In the genomic region with DNA sequence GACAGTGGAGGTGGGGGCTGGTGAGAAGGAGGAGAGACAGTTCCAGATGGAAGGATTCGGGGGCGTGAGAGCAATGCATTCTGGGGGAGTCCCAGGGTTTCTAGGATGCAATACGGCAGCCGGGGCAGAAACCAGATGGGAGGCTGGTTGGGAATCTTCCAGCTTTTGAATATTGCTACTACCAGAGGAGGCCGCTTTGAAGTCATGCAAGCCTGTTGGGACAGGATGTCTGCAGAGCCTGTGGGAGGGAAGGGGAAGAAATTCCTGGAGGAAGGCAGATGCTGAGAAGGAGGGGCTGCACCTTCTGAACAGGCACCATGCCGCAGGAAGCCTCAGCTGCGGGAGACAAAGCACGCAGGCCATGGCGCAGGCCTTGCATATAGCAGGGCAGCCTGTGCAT, we compare ENCODE assay signal across 23 cellular contexts.
DNase-seq lines count a peak whose midpoint lies in the region; ATAC-seq and TF ChIP-seq lines count a peak whose summit lies in the region.
"Had no signal": no experiment of that assay in that cellular context is flagged by ENCODE, and none has a peak within 500 bp of the region (broad histone marks: within the 10 kb centered on the region; RNA-seq: fewer than 3 reads in every experiment).

No MANE protein-coding gene starts in this region.

- H3K27ac Mint-ChIP-seq in activated T-cell treated with anti-CD3 and anti-CD28 coated beads, Interleukin-2, amount 50 U/mL, for 72 hours: no peak overlapping the region
- H3K27ac Mint-ChIP-seq: activated naive CD8-positive, alpha-beta T cell; activated T-helper 2 cell treated with anti-CD3 and anti-CD28 coated beads, Interferon-gamma antibody, Interleukin-2, Interleukin-4, amounts not matched to agents 10 μg/mL and 5 μg/mL and 100 μg/mL, durations not matched to agents 14 hours and 24 hours and 36 hours; T-helper 17 cell had no signal

- H3K4me1 Mint-ChIP-seq in activated T-cell treated with anti-CD3 and anti-CD28 coated beads, Interleukin-2, amount 50 U/mL, for 72 hours (ENCODE audit: low read depth): peaks cover 26% of the 10 kb centered on the region

- H3K36me3 ChIP-seq in HUES6 (ENCODE audit: control insufficient read depth, insufficient read depth, low read length): no peaks in the 10 kb centered on the region
- H3K36me3 ChIP-seq in psoas muscle (ENCODE audit: insufficient read depth in 1 of 2, low read depth in 1 of 2): no peaks in the 10 kb centered on the region
- H3K36me3 ChIP-seq: left lung, WERI-Rb-1 had no signal

- peaks cover 52% of the 10 kb centered on the region for H3K27me3 Mint-ChIP-seq in activated T-cell treated with anti-CD3 and anti-CD28 coated beads, Interleukin-2, amount 50 U/mL, for 72 hours (ENCODE audit: low read depth)

- H3K36me3 Mint-ChIP-seq in activated T-cell treated with anti-CD3 and anti-CD28 coated beads, Interleukin-2, amount 50 U/mL, for 72 hours (ENCODE audit: insufficient read depth in 2 of 2): no peaks in the 10 kb centered on the region
- H3K36me3 Mint-ChIP-seq: activated naive CD8-positive, alpha-beta T cell had no signal

- peak overlapping the region; percentile 11 for H3K9ac ChIP-seq in HUES6 (ENCODE audit: low read length)

- 68 to 76% (median 73%) methylated on average over 9 of the region's 9 CpGs for WGBS in psoas muscle, 3 donors

- H3K9me3 Mint-ChIP-seq in activated T-cell treated with anti-CD3 and anti-CD28 coated beads, Interleukin-2, amount 50 U/mL, for 72 hours: no peaks in the 10 kb centered on the region
- H3K9me3 Mint-ChIP-seq: activated T-helper 2 cell treated with anti-CD3 and anti-CD28 coated beads, Interferon-gamma antibody, Interleukin-2, Interleukin-4, amounts not matched to agents 10 μg/mL and 5 μg/mL and 100 μg/mL, durations not matched to agents 14 hours and 24 hours and 36 hours had no signal

- no peak overlapping the region for H3K4me3 ChIP-seq in HUES6 (ENCODE audit: low read depth, low read length)
- H3K4me3 ChIP-seq in psoas muscle: no peak overlapping the region
- H3K4me3 ChIP-seq: coronary artery, left lung, skin epidermis, tibial nerve had no signal

- no peak overlapping the region for H3K4me3 Mint-ChIP-seq in activated T-cell treated with anti-CD3 and anti-CD28 coated beads, Interleukin-2, amount 50 U/mL, for 72 hours
- H3K4me3 Mint-ChIP-seq: activated naive CD8-positive, alpha-beta T cell; T-helper 17 cell had no signal

- H3K27ac ChIP-seq in HUES6 (ENCODE audit: low read depth, low read length): no peak overlapping the region
- peak overlapping the region; percentile 1 for H3K27ac ChIP-seq in substantia nigra (ENCODE audit: low read depth, low read length, poor library complexity, severe bottlenecking)
- H3K27ac ChIP-seq in psoas muscle: no peak overlapping the region
- H3K27ac ChIP-seq: coronary artery, left lung, skin epidermis, tibial nerve, WERI-Rb-1 had no signal

- ATAC-seq in activated T-cell treated with anti-CD3 and anti-CD28 coated beads, Interleukin-2, amount 50 U/mL, for 72 hours (replicated peaks in 1 of 2): no peak
- no peak for ATAC-seq in psoas muscle
- ATAC-seq: HepG2, left lung, T-helper 17 cell had no signal

- peaks cover 18% of the 10 kb centered on the region for H3K27me3 ChIP-seq in HUES6 (ENCODE audit: control insufficient read depth, insufficient read depth, low read length)
- H3K27me3 ChIP-seq in psoas muscle (ENCODE audit: insufficient read depth in 3 of 3, low read length in 2 of 3): peaks cover 0 to 17% (median 0%) of the 10 kb centered on the region in 3 donors

- H3K4me1 ChIP-seq in HUES6 (ENCODE audit: control insufficient read depth, insufficient read depth, low read length): peaks cover 11% of the 10 kb centered on the region; the same call in 1 of the 2 replicates
- H3K4me1 ChIP-seq in psoas muscle: no peaks in the 10 kb centered on the region

- DNase-seq in cerebellar cortex (ENCODE audit: low spot score) (peak; percentile 24), islet precursor cell (peak; percentile 69), substantia nigra (lab: John Stamatoyannopoulos, UW) (peak in 2 of 49 donors; percentile 6 to 9), psoas muscle (no peak)
- DNase-seq in activated T-cell treated with anti-CD3 and anti-CD28 coated beads, Interleukin-2, amount 50 U/mL, for 72 hours: no peak
- DNase-seq in activated CD4-positive, alpha-beta T cell treated with anti-CD3 and anti-CD28 coated beads, Interleukin-2, amount 50 U/mL, for 4 hours: no peak
- DNase-seq: activated CD4-positive, alpha-beta T cell treated with anti-CD3 and anti-CD28 coated beads, Interleukin-2, amount 50 U/mL, for 1 hour; AML-193; DMS79 treated with DMSO at 0.1 percent for 48 hours; NCI-H1048; NCI-H2029; NCI-H510A; stimulated activated naive CD4-positive, alpha-beta T cell; T-helper 17 cell; WERI-Rb-1 had no signal

- intact Hi-C loops in psoas muscle (cut with DNase I): no loop called here

- no peak for TF ChIP-seq CTCF in psoas muscle (IDR thresholded peaks at IDR 0.05)

- H3K9me3 ChIP-seq in HUES6 (ENCODE audit: control insufficient read depth, insufficient read depth, low read depth, low read length): no peaks in the 10 kb centered on the region
- no peaks in the 10 kb centered on the region for H3K9me3 ChIP-seq in psoas muscle
- H3K9me3 ChIP-seq: left lung, tibial nerve had no signal

Comparison
In these comparisons a context has a peak if more than half of its experiments do, and no peak if none do; other contexts are left out.
1. DNase-seq: peak in cerebellar cortex (single experiment) and islet precursor cell (single experiment); none in activated T-cell treated with anti-CD3 and anti-CD28 coated beads, Interleukin-2, amount 50 U/mL, for 72 hours (0 of 2), activated CD4-positive, alpha-beta T cell treated with anti-CD3 and anti-CD28 coated beads, Interleukin-2, amount 50 U/mL, for 4 hours (0 of 2) and psoas muscle (0 of 2).